Comparison of ENCODE assay signal across 19 cellular contexts in genomic region chr7:86949779-86950260, GRCh38.
"Had no signal": no experiment of that assay in that cellular context is flagged by ENCODE, and none has a peak within 500 bp of the region (broad histone marks: within the 10 kb centered on the region; RNA-seq: fewer than 3 reads in every experiment).

No MANE protein-coding gene starts in this region.

- H3K9me3 ChIP-seq: left lung, pancreas, transverse colon had no signal

- H3K4me1 ChIP-seq: foreskin keratinocyte, pancreas, transverse colon had no signal

- H3K36me3 Mint-ChIP-seq: activated naive CD8-positive, alpha-beta T cell; naive B cell had no signal

- H3K27ac ChIP-seq: brain microvascular endothelial cell, foreskin keratinocyte, left lung, pancreas, transverse colon had no signal

- H3K4me3 Mint-ChIP-seq: activated CD8-positive, alpha-beta T cell treated with anti-CD3 and anti-CD28 coated beads for 36 hours; activated naive CD8-positive, alpha-beta T cell; activated T-cell treated with anti-CD3 and anti-CD28 coated beads, Interleukin-2, amount 50 U/mL, for 72 hours; dendritic cell treated with granulocyte-macrophage colony-stimulating factor and Interleukin-4, amounts not matched to agents 40 ng/mL and 50 ng/mL, for 4 days; effector memory CD8-positive, alpha-beta T cell; T-helper 17 cell had no signal

- H3K27me3 ChIP-seq: brain microvascular endothelial cell, foreskin keratinocyte, left lung, pancreas, transverse colon had no signal

- ATAC-seq: activated CD8-positive, alpha-beta T cell treated with anti-CD3 and anti-CD28 coated beads for 36 hours; foreskin keratinocyte; left lung; pancreas had no signal

- H3K36me3 ChIP-seq: brain microvascular endothelial cell, left lung, pancreas, transverse colon had no signal

- H3K27me3 Mint-ChIP-seq: dendritic cell treated with granulocyte-macrophage colony-stimulating factor and Interleukin-4, amounts not matched to agents 40 ng/mL and 50 ng/mL, for 4 days had no signal

- H3K27ac Mint-ChIP-seq: activated CD8-positive, alpha-beta T cell treated with anti-CD3 and anti-CD28 coated beads for 36 hours; activated naive CD8-positive, alpha-beta T cell; activated T-cell treated with anti-CD3 and anti-CD28 coated beads, Interleukin-2, amount 50 U/mL, for 72 hours; dendritic cell treated with granulocyte-macrophage colony-stimulating factor and Interleukin-4, amounts not matched to agents 40 ng/mL and 50 ng/mL, for 4 days; T-helper 17 cell had no signal

- H3K4me3 ChIP-seq: left lung, pancreas, transverse colon had no signal

- H3K9me3 Mint-ChIP-seq: activated CD8-positive, alpha-beta T cell treated with anti-CD3 and anti-CD28 coated beads for 36 hours; activated T-cell treated with anti-CD3 and anti-CD28 coated beads, Interleukin-2, amount 50 U/mL, for 72 hours; dendritic cell treated with granulocyte-macrophage colony-stimulating factor and Interleukin-4, amounts not matched to agents 40 ng/mL and 50 ng/mL, for 4 days; effector memory CD8-positive, alpha-beta T cell had no signal

- DNase-seq: activated CD4-positive, alpha-beta T cell treated with anti-CD3 and anti-CD28 coated beads for 48 hours; activated CD8-positive, alpha-beta T cell treated with anti-CD3 and anti-CD28 coated beads for 36 hours; activated gamma-delta T cell treated with Interleukin-2 at 50 U/mL for 16 hours; activated T-cell treated with anti-CD3 and anti-CD28 coated beads, Interleukin-2, amount 50 U/mL, for 72 hours; amniotic stem cell; brain microvascular endothelial cell; cerebellar nuclear complex; effector memory CD8-positive, alpha-beta T cell; foreskin keratinocyte; mammary epithelial cell; naive B cell; stimulated activated CD4-positive, alpha-beta T cell treated with anti-CD3 and anti-CD28 coated beads, Interleukin-2, amount 100 ng/mL, for 48 hours; stimulated activated naive CD4-positive, alpha-beta T cell; T-helper 17 cell; transverse colon had no signal
